In genomic region chr2:71778514-71779305, GRCh38 we compare ENCODE assay signal across 10 cellular contexts.
DNase-seq lines count a peak whose midpoint lies in the region; ATAC-seq and TF ChIP-seq lines count a peak whose summit lies in the region.
"Had no signal": no experiment of that assay in that cellular context is flagged by ENCODE, and none has a peak within 500 bp of the region (broad histone marks: within the 10 kb centered on the region; RNA-seq: fewer than 3 reads in every experiment).

No MANE protein-coding gene starts in this region.

- no peak overlapping the region for H3K4me3 Mint-ChIP-seq in activated naive CD4-positive, alpha-beta T cell treated with anti-CD3 and anti-CD28 coated beads for 36 hours
- H3K4me3 Mint-ChIP-seq: activated naive CD8-positive, alpha-beta T cell treated with anti-CD3 and anti-CD28 coated beads, Interleukin-2, amount 50 U/mL, for 24 hours had no signal

- H3K36me3 Mint-ChIP-seq in activated naive CD4-positive, alpha-beta T cell treated with anti-CD3 and anti-CD28 coated beads for 36 hours (ENCODE audit: low read depth): no peaks in the 10 kb centered on the region

- intact Hi-C loops in activated naive CD4-positive, alpha-beta T cell treated with anti-CD3 and anti-CD28 coated beads for 36 hours (cut with micrococcal nuclease): no loop called here

- H3K9me3 Mint-ChIP-seq in activated naive CD4-positive, alpha-beta T cell treated with anti-CD3 and anti-CD28 coated beads for 36 hours: no peaks in the 10 kb centered on the region
- H3K9me3 Mint-ChIP-seq: activated naive CD8-positive, alpha-beta T cell treated with anti-CD3 and anti-CD28 coated beads, Interleukin-2, amount 50 U/mL, for 24 hours had no signal

- TF ChIP-seq CTCF in LNCAP (IDR thresholded peaks at IDR 0.05): peak; percentile 26; the same call in 1 of the 2 replicates

- ATAC-seq in GM18520 (IDR thresholded peaks at IDR 0.05; ENCODE audit: unreplicated experiment): no peak
- ATAC-seq: activated naive CD8-positive, alpha-beta T cell treated with anti-CD3 and anti-CD28 coated beads, Interleukin-2, amount 50 U/mL, for 24 hours had no signal

- no peaks in the 10 kb centered on the region for H3K27me3 Mint-ChIP-seq in activated naive CD4-positive, alpha-beta T cell treated with anti-CD3 and anti-CD28 coated beads for 36 hours (ENCODE audit: low read depth)

- in situ Hi-C loops in G401 (cut with HindIII; ENCODE audit: low sequenced_read_pairs): no loop called here

- TF ChIP-seq POLR2A in erythroblast (IDR thresholded peaks at IDR 0.05; ENCODE audit: low read length): no peak

- DNase-seq in G401 (ENCODE audit: low spot score) (peak; percentile 88), cerebellum (ENCODE audit: low spot score) (peak; percentile 82), myocyte (ENCODE audit: low read depth) (peak; percentile 70), erythroblast (lab: John Stamatoyannopoulos, UW) (no peak)
- no peak for DNase-seq in activated naive CD4-positive, alpha-beta T cell treated with anti-CD3 and anti-CD28 coated beads for 36 hours
- DNase-seq: activated naive CD8-positive, alpha-beta T cell treated with anti-CD3 and anti-CD28 coated beads, Interleukin-2, amount 50 U/mL, for 24 hours; Caco-2; NCI-H187 had no signal

- H3K27ac Mint-ChIP-seq in activated naive CD4-positive, alpha-beta T cell treated with anti-CD3 and anti-CD28 coated beads for 36 hours: no peak overlapping the region
- H3K27ac Mint-ChIP-seq: activated naive CD8-positive, alpha-beta T cell treated with anti-CD3 and anti-CD28 coated beads, Interleukin-2, amount 50 U/mL, for 24 hours had no signal

- CTCF ChIA-PET in activated naive CD4-positive, alpha-beta T cell treated with anti-CD3 and anti-CD28 coated beads for 36 hours (lab: Charles Lee): interaction anchor here (1.2 kb wide), 2 partner anchors 17 to 19 kb away, joined by 3 to 6 read pairs; no protein-coding TSS in a partner anchor

- H3K4me1 Mint-ChIP-seq in activated naive CD4-positive, alpha-beta T cell treated with anti-CD3 and anti-CD28 coated beads for 36 hours (ENCODE audit: low read depth): no peaks in the 10 kb centered on the region
- H3K4me1 Mint-ChIP-seq: activated naive CD8-positive, alpha-beta T cell treated with anti-CD3 and anti-CD28 coated beads, Interleukin-2, amount 50 U/mL, for 24 hours had no signal

Comparison
In these comparisons a context has a peak if more than half of its experiments do, and no peak if none do; other contexts are left out.
1. DNase-seq: peak in G401 (single experiment), cerebellum (single experiment) and myocyte (single experiment); none in erythroblast (0 of 2) and activated naive CD4-positive, alpha-beta T cell treated with anti-CD3 and anti-CD28 coated beads for 36 hours (single experiment).